ENCODE assay signal across 13 cellular contexts in the genomic region with DNA sequence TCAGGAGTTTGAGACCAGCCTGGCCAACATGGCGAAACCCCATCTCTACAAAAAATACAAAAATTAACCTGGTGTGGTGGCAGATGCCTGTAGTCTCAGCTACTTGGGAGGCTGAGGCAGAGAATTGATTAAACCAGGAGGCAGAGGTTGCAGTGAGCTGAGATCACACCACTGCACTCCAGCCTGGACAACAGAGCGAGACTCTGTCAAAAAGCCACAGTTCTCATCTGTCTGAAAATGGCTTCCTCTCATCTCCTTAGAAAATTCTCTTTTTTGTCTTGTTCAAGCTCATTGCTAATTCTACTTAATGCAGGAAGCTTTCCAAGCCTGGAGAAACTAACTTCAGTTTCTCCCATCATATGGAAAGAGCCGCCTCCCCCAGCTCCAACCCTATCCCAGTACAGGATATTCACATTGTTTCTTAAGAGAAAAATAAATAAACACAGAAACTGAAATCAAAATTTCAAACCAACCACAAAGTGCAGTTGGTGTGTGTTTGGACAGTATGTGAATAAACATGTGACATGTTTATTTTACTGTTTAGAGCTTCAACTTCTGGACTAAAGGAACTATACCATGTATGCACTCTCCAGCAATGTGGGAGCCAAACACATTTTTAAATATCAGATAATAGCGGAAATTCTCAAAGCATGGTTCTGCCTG. TPM values are rescaled to one million over a fixed set of nuclear protein-coding genes. Genes with fewer than 3 reads are reported as not detected.
DNase-seq lines count a peak whose midpoint lies in the region; ATAC-seq and TF ChIP-seq lines count a peak whose summit lies in the region.
"Had no signal": no experiment of that assay in that cellular context is flagged by ENCODE, and none has a peak within 500 bp of the region (broad histone marks: within the 10 kb centered on the region; RNA-seq: fewer than 3 reads in every experiment).

No MANE protein-coding gene starts in this region.

- H3K9me3 ChIP-seq in mucosa of descending colon = no peaks in the 10 kb centered on the region

- H3K9me3 Mint-ChIP-seq in nephron = no peaks in the 10 kb centered on the region

- ATAC-seq in GM19043 (IDR thresholded peaks at IDR 0.05; ENCODE audit: low read depth, unreplicated experiment) (peak; percentile 49), HG02763 (IDR thresholded peaks at IDR 0.05; ENCODE audit: unreplicated experiment) (peak; percentile 53), HG03558 (IDR thresholded peaks at IDR 0.05; ENCODE audit: extremely low read depth, unreplicated experiment) (peak; percentile 61), HG03139 (IDR thresholded peaks at IDR 0.05; ENCODE audit: unreplicated experiment) (no peak), mucosa of descending colon (no peak), HG02981 (IDR thresholded peaks at IDR 0.05; ENCODE audit: unreplicated experiment) (no peak)
- ATAC-seq: naive thymus-derived CD4-positive, alpha-beta T cell had no signal

- H3K36me3 ChIP-seq in mucosa of descending colon (ENCODE audit: low read depth) = no peaks in the 10 kb centered on the region

- H3K4me3 ChIP-seq in mucosa of descending colon = no peak overlapping the region

- TF ChIP-seq CTCF in nephron (IDR thresholded peaks at IDR 0.05; ENCODE audit: unreplicated experiment in 3 of 3) = no peak
- no peak for TF ChIP-seq CTCF in mucosa of descending colon (IDR thresholded peaks at IDR 0.05)

- no peak for DNase-seq in retina
- no peak for DNase-seq in mucosa of descending colon
- DNase-seq: activated naive CD4-positive, alpha-beta T cell; DND-41; naive thymus-derived CD4-positive, alpha-beta T cell; NCI-H187; SIG-M5 had no signal

- H3K4me3 Mint-ChIP-seq in nephron = no peak overlapping the region
- H3K4me3 Mint-ChIP-seq: naive thymus-derived CD4-positive, alpha-beta T cell had no signal

- H3K27ac Mint-ChIP-seq in nephron = peak overlapping the region in 2 of 3 experiments; percentile 54 to 62
- H3K27ac Mint-ChIP-seq: naive thymus-derived CD4-positive, alpha-beta T cell had no signal

- peaks cover 23% of the 10 kb centered on the region for H3K4me1 Mint-ChIP-seq in nephron
- H3K4me1 Mint-ChIP-seq: naive thymus-derived CD4-positive, alpha-beta T cell had no signal

- H3K4me1 ChIP-seq in mucosa of descending colon (ENCODE audit: low read depth) = no peaks in the 10 kb centered on the region

- H3K36me3 Mint-ChIP-seq in nephron (ENCODE audit: low read depth) = no peaks in the 10 kb centered on the region
- H3K36me3 Mint-ChIP-seq: naive thymus-derived CD4-positive, alpha-beta T cell had no signal

- no peaks in the 10 kb centered on the region for H3K27me3 Mint-ChIP-seq in nephron (ENCODE audit: low read depth)

- intact Hi-C loops in mucosa of descending colon (cut with DNase I, micrococcal nuclease) = no loop called here

RNA-seq across cellular contexts. Expression of a gene that starts 55.0 kb away (rescaled TPM):
- total RNA-seq in mucosa of descending colon = 100 to 1,000 TPM in 1 of 3 donors, 10 to 100 TPM in 2; 62.3 to 104 (median 84.0) TPM

Comparison
In these comparisons a context has a peak if more than half of its experiments do, and no peak if none do; other contexts are left out.
1. ATAC-seq: peak in GM19043 (single experiment), HG02763 (single experiment) and HG03558 (single experiment); none in HG03139 (single experiment), mucosa of descending colon (single experiment) and HG02981 (single experiment).